ENCODE assay signal across 1 cellular context in genomic region chr5:1118231-1118698, GRCh38.
TF ChIP-seq lines count a peak whose summit lies in the region.

No MANE protein-coding gene starts in this region.

TF ChIP-seq in K562, 482 proteins besides CTCF, POLR2A, EP300 and RAD21 (continued from another document and continues in another):
- no peak for TF ChIP-seq ZNF408 (CRISPR knock-in tag; IDR thresholded peaks at IDR 0.05; ENCODE audit: low read depth)
- TF ChIP-seq EP400 (IDR thresholded peaks at IDR 0.05): no peak
- no peak for TF ChIP-seq FOXK2 (conservative IDR thresholded peaks at IDR 0.05 in 1 of 2, IDR thresholded peaks at IDR 0.05 in 1 of 2; ENCODE audit: low read depth in 2 of 2)
- TF ChIP-seq MEIS2 (IDR thresholded peaks at IDR 0.05; ENCODE audit: partially characterized antibody): peak; percentile 22
- 0 out of 2 replicates have a peak, but pooled peaks have one; percentile 12 for TF ChIP-seq CEBPG (CRISPR knock-in tag; IDR thresholded peaks at IDR 0.05)
- no peak for TF ChIP-seq CEBPG (tag; conservative IDR thresholded peaks at IDR 0.05 in 1 of 2, IDR thresholded peaks at IDR 0.05 in 1 of 2)
- TF ChIP-seq KLF16 (IDR thresholded peaks at IDR 0.05): no peak
- TF ChIP-seq PRPF4 (IDR thresholded peaks at IDR 0.05; ENCODE audit: insufficient read depth, low read depth, low read length, poor library complexity, severe bottlenecking): no peak
- TF ChIP-seq, protein P1, sequence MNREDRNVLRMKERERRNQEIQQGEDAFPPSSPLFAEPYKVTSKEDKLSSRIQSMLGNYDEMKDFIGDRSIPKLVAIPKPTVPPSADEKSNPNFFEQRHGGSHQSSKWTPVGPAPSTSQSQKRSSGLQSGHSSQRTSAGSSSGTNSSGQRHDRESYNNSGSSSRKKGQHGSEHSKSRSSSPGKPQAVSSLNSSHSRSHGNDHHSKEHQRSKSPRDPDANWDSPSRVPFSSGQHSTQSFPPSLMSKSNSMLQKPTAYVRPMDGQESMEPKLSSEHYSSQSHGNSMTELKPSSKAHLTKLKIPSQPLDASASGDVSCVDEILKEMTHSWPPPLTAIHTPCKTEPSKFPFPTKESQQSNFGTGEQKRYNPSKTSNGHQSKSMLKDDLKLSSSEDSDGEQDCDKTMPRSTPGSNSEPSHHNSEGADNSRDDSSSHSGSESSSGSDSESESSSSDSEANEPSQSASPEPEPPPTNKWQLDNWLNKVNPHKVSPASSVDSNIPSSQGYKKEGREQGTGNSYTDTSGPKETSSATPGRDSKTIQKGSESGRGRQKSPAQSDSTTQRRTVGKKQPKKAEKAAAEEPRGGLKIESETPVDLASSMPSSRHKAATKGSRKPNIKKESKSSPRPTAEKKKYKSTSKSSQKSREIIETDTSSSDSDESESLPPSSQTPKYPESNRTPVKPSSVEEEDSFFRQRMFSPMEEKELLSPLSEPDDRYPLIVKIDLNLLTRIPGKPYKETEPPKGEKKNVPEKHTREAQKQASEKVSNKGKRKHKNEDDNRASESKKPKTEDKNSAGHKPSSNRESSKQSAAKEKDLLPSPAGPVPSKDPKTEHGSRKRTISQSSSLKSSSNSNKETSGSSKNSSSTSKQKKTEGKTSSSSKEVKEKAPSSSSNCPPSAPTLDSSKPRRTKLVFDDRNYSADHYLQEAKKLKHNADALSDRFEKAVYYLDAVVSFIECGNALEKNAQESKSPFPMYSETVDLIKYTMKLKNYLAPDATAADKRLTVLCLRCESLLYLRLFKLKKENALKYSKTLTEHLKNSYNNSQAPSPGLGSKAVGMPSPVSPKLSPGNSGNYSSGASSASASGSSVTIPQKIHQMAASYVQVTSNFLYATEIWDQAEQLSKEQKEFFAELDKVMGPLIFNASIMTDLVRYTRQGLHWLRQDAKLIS (CRISPR knock-in tag; IDR thresholded peaks at IDR 0.05): no peak
- TF ChIP-seq NFIC (IDR thresholded peaks at IDR 0.05): peak; percentile 79
- TF ChIP-seq NUFIP1 (IDR thresholded peaks at IDR 0.05; ENCODE audit: partially characterized antibody): no peak
- TF ChIP-seq, protein P2, sequence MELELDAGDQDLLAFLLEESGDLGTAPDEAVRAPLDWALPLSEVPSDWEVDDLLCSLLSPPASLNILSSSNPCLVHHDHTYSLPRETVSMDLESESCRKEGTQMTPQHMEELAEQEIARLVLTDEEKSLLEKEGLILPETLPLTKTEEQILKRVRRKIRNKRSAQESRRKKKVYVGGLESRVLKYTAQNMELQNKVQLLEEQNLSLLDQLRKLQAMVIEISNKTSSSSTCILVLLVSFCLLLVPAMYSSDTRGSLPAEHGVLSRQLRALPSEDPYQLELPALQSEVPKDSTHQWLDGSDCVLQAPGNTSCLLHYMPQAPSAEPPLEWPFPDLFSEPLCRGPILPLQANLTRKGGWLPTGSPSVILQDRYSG (tag; conservative IDR thresholded peaks at IDR 0.05; ENCODE audit: low read depth): no peak
- peak; percentile 12; the same call in 1 of the 2 replicates for TF ChIP-seq PHF8 (IDR thresholded peaks at IDR 0.05; ENCODE audit: borderline replicate concordance, low read length)
- TF ChIP-seq, protein P3, sequence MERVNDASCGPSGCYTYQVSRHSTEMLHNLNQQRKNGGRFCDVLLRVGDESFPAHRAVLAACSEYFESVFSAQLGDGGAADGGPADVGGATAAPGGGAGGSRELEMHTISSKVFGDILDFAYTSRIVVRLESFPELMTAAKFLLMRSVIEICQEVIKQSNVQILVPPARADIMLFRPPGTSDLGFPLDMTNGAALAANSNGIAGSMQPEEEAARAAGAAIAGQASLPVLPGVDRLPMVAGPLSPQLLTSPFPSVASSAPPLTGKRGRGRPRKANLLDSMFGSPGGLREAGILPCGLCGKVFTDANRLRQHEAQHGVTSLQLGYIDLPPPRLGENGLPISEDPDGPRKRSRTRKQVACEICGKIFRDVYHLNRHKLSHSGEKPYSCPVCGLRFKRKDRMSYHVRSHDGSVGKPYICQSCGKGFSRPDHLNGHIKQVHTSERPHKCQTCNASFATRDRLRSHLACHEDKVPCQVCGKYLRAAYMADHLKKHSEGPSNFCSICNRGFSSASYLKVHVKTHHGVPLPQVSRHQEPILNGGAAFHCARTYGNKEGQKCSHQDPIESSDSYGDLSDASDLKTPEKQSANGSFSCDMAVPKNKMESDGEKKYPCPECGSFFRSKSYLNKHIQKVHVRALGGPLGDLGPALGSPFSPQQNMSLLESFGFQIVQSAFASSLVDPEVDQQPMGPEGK (CRISPR knock-in tag; IDR thresholded peaks at IDR 0.05; ENCODE audit: borderline replicate concordance): no peak
- peak; percentile 13; the same call in 1 of the 2 replicates for TF ChIP-seq TAL1 (IDR thresholded peaks at IDR 0.05)
- no peak for TF ChIP-seq RUNX1 (IDR thresholded peaks at IDR 0.05; ENCODE audit: low read depth)
- TF ChIP-seq SAFB (IDR thresholded peaks at IDR 0.05; ENCODE audit: borderline replicate concordance, low read depth, low read length): no peak
- TF ChIP-seq HDAC3 (IDR thresholded peaks at IDR 0.05; ENCODE audit: borderline replicate concordance, partially characterized antibody): no peak
- TF ChIP-seq THAP12 (CRISPR knock-in tag; IDR thresholded peaks at IDR 0.05): no peak
- no peak for TF ChIP-seq CLOCK (CRISPR knock-in tag; IDR thresholded peaks at IDR 0.05; ENCODE audit: borderline replicate concordance)
- no peak for TF ChIP-seq MCM7 (IDR thresholded peaks at IDR 0.05)
- no peak for TF ChIP-seq ZNF79 (CRISPR knock-in tag; IDR thresholded peaks at IDR 0.05; ENCODE audit: low read depth)
- no peak for TF ChIP-seq ZNF436 (CRISPR knock-in tag; IDR thresholded peaks at IDR 0.05)
- peak; percentile 50; the same call in 1 of the 2 replicates for TF ChIP-seq ARID1B (IDR thresholded peaks at IDR 0.05)
- no peak for TF ChIP-seq NFYB (IDR thresholded peaks at IDR 0.05; ENCODE audit: extremely low read depth, insufficient read length)
- no peak for TF ChIP-seq MBD2 (IDR thresholded peaks at IDR 0.05; ENCODE audit: borderline replicate concordance, low read depth)
- TF ChIP-seq JUNB (CRISPR knock-in tag; conservative IDR thresholded peaks at IDR 0.05): no peak
- no peak for TF ChIP-seq FIP1L1 (IDR thresholded peaks at IDR 0.05; ENCODE audit: low read depth, low read length, poor library complexity, severe bottlenecking)
- TF ChIP-seq, protein P4, sequence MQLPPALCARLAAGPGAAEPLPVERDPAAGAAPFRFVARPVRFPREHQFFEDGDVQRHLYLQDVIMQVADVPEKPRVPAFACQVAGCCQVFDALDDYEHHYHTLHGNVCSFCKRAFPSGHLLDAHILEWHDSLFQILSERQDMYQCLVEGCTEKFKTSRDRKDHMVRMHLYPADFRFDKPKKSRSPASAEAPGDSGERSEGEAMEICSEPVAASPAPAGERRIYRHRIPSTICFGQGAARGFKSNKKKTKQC (CRISPR knock-in tag; IDR thresholded peaks at IDR 0.05): no peak
- TF ChIP-seq CEBPB (tag; IDR thresholded peaks at IDR 0.05): no peak
- no peak for TF ChIP-seq ZNF707 (CRISPR knock-in tag; conservative IDR thresholded peaks at IDR 0.05)
- no peak for TF ChIP-seq ZNF239 (CRISPR knock-in tag; IDR thresholded peaks at IDR 0.05)
- no peak for TF ChIP-seq MTF1 (CRISPR knock-in tag; IDR thresholded peaks at IDR 0.05; ENCODE audit: borderline replicate concordance)
- no peak for TF ChIP-seq PHTF2 (CRISPR knock-in tag; IDR thresholded peaks at IDR 0.05)
- no peak for TF ChIP-seq TFE3 (CRISPR knock-in tag; IDR thresholded peaks at IDR 0.05)
- no peak for TF ChIP-seq ETV5 (CRISPR knock-in tag; IDR thresholded peaks at IDR 0.05; ENCODE audit: low read depth)
- no peak for TF ChIP-seq ZNF696 (CRISPR knock-in tag; conservative IDR thresholded peaks at IDR 0.05)
- TF ChIP-seq ELF2 (CRISPR knock-in tag; IDR thresholded peaks at IDR 0.05): no peak
- no peak for TF ChIP-seq TAF7 (tag; IDR thresholded peaks at IDR 0.05)
- TF ChIP-seq, protein P5, sequence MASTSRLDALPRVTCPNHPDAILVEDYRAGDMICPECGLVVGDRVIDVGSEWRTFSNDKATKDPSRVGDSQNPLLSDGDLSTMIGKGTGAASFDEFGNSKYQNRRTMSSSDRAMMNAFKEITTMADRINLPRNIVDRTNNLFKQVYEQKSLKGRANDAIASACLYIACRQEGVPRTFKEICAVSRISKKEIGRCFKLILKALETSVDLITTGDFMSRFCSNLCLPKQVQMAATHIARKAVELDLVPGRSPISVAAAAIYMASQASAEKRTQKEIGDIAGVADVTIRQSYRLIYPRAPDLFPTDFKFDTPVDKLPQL (IDR thresholded peaks at IDR 0.05; ENCODE audit: extremely low read depth, insufficient read length): no peak
- TF ChIP-seq, protein P6, sequence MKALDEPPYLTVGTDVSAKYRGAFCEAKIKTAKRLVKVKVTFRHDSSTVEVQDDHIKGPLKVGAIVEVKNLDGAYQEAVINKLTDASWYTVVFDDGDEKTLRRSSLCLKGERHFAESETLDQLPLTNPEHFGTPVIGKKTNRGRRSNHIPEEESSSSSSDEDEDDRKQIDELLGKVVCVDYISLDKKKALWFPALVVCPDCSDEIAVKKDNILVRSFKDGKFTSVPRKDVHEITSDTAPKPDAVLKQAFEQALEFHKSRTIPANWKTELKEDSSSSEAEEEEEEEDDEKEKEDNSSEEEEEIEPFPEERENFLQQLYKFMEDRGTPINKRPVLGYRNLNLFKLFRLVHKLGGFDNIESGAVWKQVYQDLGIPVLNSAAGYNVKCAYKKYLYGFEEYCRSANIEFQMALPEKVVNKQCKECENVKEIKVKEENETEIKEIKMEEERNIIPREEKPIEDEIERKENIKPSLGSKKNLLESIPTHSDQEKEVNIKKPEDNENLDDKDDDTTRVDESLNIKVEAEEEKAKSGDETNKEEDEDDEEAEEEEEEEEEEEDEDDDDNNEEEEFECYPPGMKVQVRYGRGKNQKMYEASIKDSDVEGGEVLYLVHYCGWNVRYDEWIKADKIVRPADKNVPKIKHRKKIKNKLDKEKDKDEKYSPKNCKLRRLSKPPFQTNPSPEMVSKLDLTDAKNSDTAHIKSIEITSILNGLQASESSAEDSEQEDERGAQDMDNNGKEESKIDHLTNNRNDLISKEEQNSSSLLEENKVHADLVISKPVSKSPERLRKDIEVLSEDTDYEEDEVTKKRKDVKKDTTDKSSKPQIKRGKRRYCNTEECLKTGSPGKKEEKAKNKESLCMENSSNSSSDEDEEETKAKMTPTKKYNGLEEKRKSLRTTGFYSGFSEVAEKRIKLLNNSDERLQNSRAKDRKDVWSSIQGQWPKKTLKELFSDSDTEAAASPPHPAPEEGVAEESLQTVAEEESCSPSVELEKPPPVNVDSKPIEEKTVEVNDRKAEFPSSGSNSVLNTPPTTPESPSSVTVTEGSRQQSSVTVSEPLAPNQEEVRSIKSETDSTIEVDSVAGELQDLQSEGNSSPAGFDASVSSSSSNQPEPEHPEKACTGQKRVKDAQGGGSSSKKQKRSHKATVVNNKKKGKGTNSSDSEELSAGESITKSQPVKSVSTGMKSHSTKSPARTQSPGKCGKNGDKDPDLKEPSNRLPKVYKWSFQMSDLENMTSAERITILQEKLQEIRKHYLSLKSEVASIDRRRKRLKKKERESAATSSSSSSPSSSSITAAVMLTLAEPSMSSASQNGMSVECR (CRISPR knock-in tag; IDR thresholded peaks at IDR 0.05): peak; percentile 26; the same call in 1 of the 2 replicates
- TF ChIP-seq ZNF165 (CRISPR knock-in tag; IDR thresholded peaks at IDR 0.05; ENCODE audit: borderline replicate concordance): no peak
- TF ChIP-seq SIX5 (IDR thresholded peaks at IDR 0.05; ENCODE audit: borderline replicate concordance in 1 of 2, insufficient read depth in 1 of 2, low read depth in 1 of 2, low read length in 2 of 2): no peak
